19 cellular contexts compared by ENCODE assay signal in genomic region chr16:88588754-88589153, GRCh38. TPM values are rescaled to one million over a fixed set of nuclear protein-coding genes. Genes with fewer than 3 reads are reported as not detected.
"Had no signal": no experiment of that assay in that cellular context is flagged by ENCODE, and none has a peak within 500 bp of the region (broad histone marks: within the 10 kb centered on the region; RNA-seq: fewer than 3 reads in every experiment).

No MANE protein-coding gene starts in this region.

- H3K4me3 ChIP-seq: psoas muscle, spleen, upper lobe of left lung had no signal

- DNase-seq: activated CD4-positive, alpha-beta T cell treated with anti-CD3 and anti-CD28 coated beads for 4 hours; activated CD8-positive, alpha-beta memory T cell treated with anti-CD3 and anti-CD28 coated beads, Interleukin-2, amount 50 U/mL, for 48 hours; activated gamma-delta T cell treated with Interleukin-2 at 50 U/mL for 16 hours; brain microvascular endothelial cell; hippocampal formation; kidney glomerular epithelial cell; mesendoderm; spleen; stimulated activated CD4-positive, alpha-beta T cell treated with anti-CD3 and anti-CD28 coated beads, Interleukin-1b, Interleukin-23, amount 100 ng/mL, for 48 hours; stimulated activated naive CD4-positive, alpha-beta T cell; upper lobe of left lung had no signal

- H3K27ac ChIP-seq: brain microvascular endothelial cell, psoas muscle, upper lobe of left lung had no signal

- H3K9me3 ChIP-seq: psoas muscle, spleen, upper lobe of left lung had no signal

- H3K27me3 ChIP-seq: brain microvascular endothelial cell, spleen, upper lobe of left lung had no signal

- H3K4me1 ChIP-seq: psoas muscle, upper lobe of left lung had no signal

- ATAC-seq: esophagus mucosa, sciatic nerve had no signal

RNA-seq across cellular contexts. Expression of gene IL17C, which starts 49.6 kb away (rescaled TPM):
- total RNA-seq: cerebellum, dermis microvascular lymphatic vessel endothelial cell, esophagus mucosa, glomerular endothelial cell, liver, psoas muscle, sciatic nerve, temporal lobe had no signal
